In genomic region chr16:31072540-31073072, GRCh38 we compare ENCODE assay signal across 1 cellular context.
A peak's percentile ranks its signal among the peaks of the same experiment; 100 is the strongest.
TF ChIP-seq lines count a peak whose summit lies in the region.

No MANE protein-coding gene starts in this region.

TF ChIP-seq in K562, 482 proteins besides CTCF, POLR2A, EP300 and RAD21:
- TF ChIP-seq CEBPG (CRISPR knock-in tag; IDR thresholded peaks at IDR 0.05) (no peak), CEBPG (tag; conservative IDR thresholded peaks at IDR 0.05 in 1 of 2, IDR thresholded peaks at IDR 0.05 in 1 of 2) (no peak), SP1 (CRISPR knock-in tag; IDR thresholded peaks at IDR 0.05) (0 out of 2 replicates have a peak, but pooled peaks have one; percentile 1), MAFK (IDR thresholded peaks at IDR 0.05; ENCODE audit: low read length) (no peak), FOXP4 (CRISPR knock-in tag; IDR thresholded peaks at IDR 0.05; ENCODE audit: borderline replicate concordance) (no peak), SPI1 (IDR thresholded peaks at IDR 0.05; ENCODE audit: borderline replicate concordance, low read depth, low read length) (no peak), YY1 (IDR thresholded peaks at IDR 0.05; ENCODE audit: borderline replicate concordance in 1 of 3, control insufficient read depth in 1 of 3, extremely low read depth in 1 of 3, insufficient read depth in 3 of 3, insufficient read length in 1 of 3, insufficient replicate concordance in 2 of 3, low read depth in 1 of 3, low read length in 2 of 3) (no peak), GATA2 (CRISPR knock-in tag; IDR thresholded peaks at IDR 0.05) (0 out of 2 replicates have a peak, but pooled peaks have one; percentile 15), PHF21A (IDR thresholded peaks at IDR 0.05; ENCODE audit: borderline replicate concordance, low read depth) (no peak), NFATC3 (IDR thresholded peaks at IDR 0.05) (no peak), JUND (IDR thresholded peaks at IDR 0.05; ENCODE audit: borderline replicate concordance, low read depth, low read length) (0 out of 2 replicates have a peak, but pooled peaks have one; percentile 21), JUND (tag; IDR thresholded peaks at IDR 0.05; ENCODE audit: borderline replicate concordance, low read depth, low read length) (no peak; the same call in 2 of the 3 replicates), ZFP36 (IDR thresholded peaks at IDR 0.05; ENCODE audit: low read depth, low read length, partially characterized antibody) (peak; percentile 63), UBTF (IDR thresholded peaks at IDR 0.05; ENCODE audit: borderline replicate concordance in 1 of 2, low read depth in 2 of 2, low read length in 2 of 2) (peak in 1 of 2 experiments; percentile 20; a peak in 2 of 4 replicates), HDAC2 (IDR thresholded peaks at IDR 0.05) (peak; percentile 69; the same call in 1 of the 2 replicates), NCOA6 (IDR thresholded peaks at IDR 0.05) (no peak), SMARCA5 (IDR thresholded peaks at IDR 0.05) (peak; percentile 54; the same call in 1 of the 2 replicates), ZBTB12 (CRISPR knock-in tag; IDR thresholded peaks at IDR 0.05) (0 out of 2 replicates have a peak, but pooled peaks have one; percentile 14), ATF1 (CRISPR knock-in tag; IDR thresholded peaks at IDR 0.05) (no peak), ATF1 (tag; IDR thresholded peaks at IDR 0.05) (0 out of 2 replicates have a peak, but pooled peaks have one; percentile 24), CREB1 (IDR thresholded peaks at IDR 0.05) (no peak; the same call in none of the 2 replicates), CREB1 (CRISPR knock-in tag; IDR thresholded peaks at IDR 0.05) (peak; percentile 47), ZNF263 (CRISPR knock-in tag; IDR thresholded peaks at IDR 0.05; ENCODE audit: borderline replicate concordance) (peak; percentile 23; the same call in 1 of the 2 replicates), CREM (IDR thresholded peaks at IDR 0.05; ENCODE audit: low read depth) (peak; percentile 82), ZSCAN29 (IDR thresholded peaks at IDR 0.05) (no peak)
